In the genomic region with DNA sequence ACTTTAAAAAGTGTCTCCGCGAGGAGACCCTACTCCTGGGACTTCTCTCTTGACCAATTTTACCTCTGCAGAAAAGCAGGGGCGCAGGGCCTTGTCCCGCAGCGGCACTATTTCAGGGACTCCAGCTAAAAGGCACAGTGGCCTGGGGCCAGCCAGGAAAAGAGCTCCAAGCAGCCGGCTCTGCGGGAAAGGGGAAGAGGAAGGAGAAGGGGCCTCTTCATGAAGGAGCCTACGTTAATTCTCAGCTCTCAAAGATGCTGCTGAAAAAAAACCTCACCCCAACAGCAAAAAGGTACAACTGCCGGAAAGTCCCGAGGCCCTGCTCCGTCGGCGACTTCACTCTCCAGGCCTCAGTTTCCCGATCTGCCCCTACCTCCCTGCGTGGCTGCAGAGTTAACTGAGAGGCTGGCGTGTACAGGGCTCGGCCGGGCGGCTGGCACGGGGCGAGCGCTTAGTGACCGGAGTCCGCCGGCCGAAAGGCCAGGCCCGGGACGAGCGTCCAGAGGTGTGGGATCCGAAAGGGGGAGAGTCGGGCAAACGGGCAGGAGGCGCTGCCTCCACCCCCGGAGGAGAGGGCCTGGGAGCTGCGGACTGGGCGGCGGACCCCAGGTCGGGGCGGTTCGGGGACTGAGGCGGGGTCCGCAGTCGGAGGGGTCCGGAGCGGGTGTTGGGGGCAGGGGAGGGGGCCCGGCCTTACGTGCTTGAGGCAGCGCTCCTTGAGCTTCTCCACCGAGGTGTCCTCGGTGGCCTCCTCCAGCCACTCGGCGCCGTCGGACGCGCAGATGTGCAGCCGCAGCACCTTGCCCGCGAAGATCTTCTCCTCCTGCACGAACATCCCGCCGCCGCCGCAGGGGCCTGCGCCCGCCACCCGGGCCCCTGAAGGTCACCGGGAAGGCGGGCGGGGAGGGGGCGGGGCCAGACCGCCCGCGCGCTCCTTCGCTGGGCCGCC, we compare ENCODE assay signal across 8 cellular contexts. TPM values are rescaled to one million over a fixed set of nuclear protein-coding genes. Genes with fewer than 3 reads are reported as not detected.
A peak's percentile ranks its signal among the peaks of the same experiment; 100 is the strongest.
DNase-seq lines count a peak whose midpoint lies in the region; ATAC-seq and TF ChIP-seq lines count a peak whose summit lies in the region.

No MANE protein-coding gene starts in this region.

- peak overlapping the region; percentile 76 for H3K4me2 ChIP-seq in fibroblast of lung (ENCODE audit: extremely low read depth, insufficient read depth, low read length)

- peaks cover 7% of the 10 kb centered on the region for H3K27me3 ChIP-seq in fibroblast of lung (ENCODE audit: control insufficient read depth, insufficient read depth, low read length)
- H3K27me3 ChIP-seq in neuron (ENCODE audit: insufficient read depth, low read length) = no peaks in the 10 kb centered on the region

- peak; percentile 74 for DNase-seq in Right ventricle myocardium inferior (ENCODE audit: missing footprints)
- DNase-seq in cardiac septum (ENCODE audit: low spot score) = no peak
- DNase-seq in T-helper 17 cell = no peak
- no peak for DNase-seq in fibroblast of lung (ENCODE audit: low read depth in 2 of 2)
- DNase-seq in activated CD4-positive, CD25-positive, alpha-beta regulatory T cell treated with anti-CD3 and anti-CD28 coated beads, Interleukin-2, amount 50 U/mL, for 72 hours = no peak

- peak overlapping the region; percentile 78 for H2AFZ ChIP-seq in fibroblast of lung (ENCODE audit: low read length)
- H2AFZ ChIP-seq in neuron (ENCODE audit: low read depth, low read length) = peak overlapping the region; percentile 75

- no peaks in the 10 kb centered on the region for H3K36me3 ChIP-seq in fibroblast of lung (ENCODE audit: control insufficient read depth, insufficient read depth, low read length)
- H3K36me3 ChIP-seq in neuron (ENCODE audit: insufficient read depth, low read length) = no peaks in the 10 kb centered on the region

- ATAC-seq in Right ventricle myocardium inferior = peak; percentile 5
- ATAC-seq in HG03196 (IDR thresholded peaks at IDR 0.05; ENCODE audit: unreplicated experiment) = peak; percentile 27
- no peak for ATAC-seq in T-helper 17 cell
- ATAC-seq in GM19463 (IDR thresholded peaks at IDR 0.05; ENCODE audit: unreplicated experiment) = no peak

- H3K27ac Mint-ChIP-seq in T-helper 17 cell = peak overlapping the region; percentile 83

- no peaks in the 10 kb centered on the region for H4K20me1 ChIP-seq in fibroblast of lung (ENCODE audit: control insufficient read depth, extremely low read depth, insufficient read depth, low read length)

- H3K4me3 ChIP-seq in fibroblast of lung (replicated peaks in 1 of 4; ENCODE audit: control extremely low read depth in 1 of 4, insufficient read depth in 1 of 4, low read depth in 3 of 4, low read length in 4 of 4) (peak overlapping the region; percentile 70 to 89 (median 87)), neuron (ENCODE audit: low read length) (peak overlapping the region; percentile 71)

- H3K4me3 Mint-ChIP-seq in T-helper 17 cell = peak overlapping the region; percentile 93

- peaks cover 18% of the 10 kb centered on the region for H3K4me1 Mint-ChIP-seq in T-helper 17 cell

- H3K27me3 Mint-ChIP-seq in T-helper 17 cell = peaks cover 9% of the 10 kb centered on the region

- H3K9me3 ChIP-seq in T-helper 17 cell (ENCODE audit: control insufficient read depth, low read length, poor library complexity, severe bottlenecking) (no peaks in the 10 kb centered on the region), fibroblast of lung (ENCODE audit: control insufficient read depth, insufficient read depth, low read depth, low read length) (no peaks in the 10 kb centered on the region), neuron (ENCODE audit: low read length) (no peaks in the 10 kb centered on the region)

- intact Hi-C loops in Right ventricle myocardium inferior (cut with DNase I) (loop anchor here (2.0 to 10.0 kb wide), 4 partner anchors 53 to 356 kb away; partner anchors contain the start of genes CAMSAP1, QSOX2 and TMEM250), cardiac septum (cut with DNase I) (loop anchor here (2.0 kb wide), 1 partner anchor 54 kb away; the partner anchor contains the start of gene CAMSAP1)

- H3K36me3 Mint-ChIP-seq in T-helper 17 cell (ENCODE audit: low read depth) = no peaks in the 10 kb centered on the region

- H3K27ac ChIP-seq in fibroblast of lung (ENCODE audit: insufficient read depth, low read length) = peak overlapping the region; percentile 52

- H3K9ac ChIP-seq in fibroblast of lung (ENCODE audit: insufficient read depth, low read length) = peak overlapping the region; percentile 77

- H3K79me2 ChIP-seq in fibroblast of lung (ENCODE audit: control insufficient read depth, insufficient read depth, low read length) = peaks cover 31% of the 10 kb centered on the region

- TF ChIP-seq CTCF in fibroblast of lung (conservative IDR thresholded peaks at IDR 0.05 in 1 of 2, IDR thresholded peaks at IDR 0.05 in 1 of 2; ENCODE audit: low read depth in 1 of 2, low read length in 2 of 2) = no peak

- H3K4me1 ChIP-seq in fibroblast of lung (ENCODE audit: control insufficient read depth, extremely low read depth, insufficient read depth, low read length) (peaks cover 3% of the 10 kb centered on the region), neuron (ENCODE audit: insufficient read depth, low read length) (peaks cover 26% of the 10 kb centered on the region)

RNA-seq across cellular contexts. Expression of gene UBAC1, which starts 0.6 kb away (rescaled TPM):
- total RNA-seq in Right ventricle myocardium inferior (119 TPM), cardiac septum (90.3 TPM), T-helper 17 cell (10 to 100 TPM; 23.2 to 23.7 TPM), fibroblast of lung (29.0 and 30.6 TPM in 2 replicates)
- 26.3 and 26.8 TPM in 2 replicates for polyA plus RNA-seq in fibroblast of lung
- polyA plus RNA-seq in fibroblast of lung (2012) = 23.4 and 25.9 TPM in 2 replicates
- 42.8 and 56.2 TPM in 2 replicates for polyA minus RNA-seq in fibroblast of lung (ENCODE audit: low replicate concordance)

RNA-seq across cellular contexts. Expression of gene CAMSAP1, which starts 53.3 kb away (rescaled TPM):
- total RNA-seq in Right ventricle myocardium inferior (17.6 TPM), cardiac septum (25.5 TPM), T-helper 17 cell (10 to 100 TPM; 32.6 to 39.3 TPM), fibroblast of lung (17.7 and 18.8 TPM in 2 replicates)
- 5.0 and 7.2 TPM in 2 replicates for polyA plus RNA-seq in fibroblast of lung
- 9.5 and 11.6 TPM in 2 replicates for polyA plus RNA-seq in fibroblast of lung (2012)
- 21.2 and 22.6 TPM in 2 replicates for polyA minus RNA-seq in fibroblast of lung (ENCODE audit: low replicate concordance)

Comparison
In these comparisons a context has a peak if more than half of its experiments do, and no peak if none do; other contexts are left out.
1. ATAC-seq: peak in Right ventricle myocardium inferior (single experiment) and HG03196 (single experiment); none in T-helper 17 cell (single experiment) and GM19463 (single experiment).